2 cellular contexts compared by ENCODE assay signal in the genomic region with DNA sequence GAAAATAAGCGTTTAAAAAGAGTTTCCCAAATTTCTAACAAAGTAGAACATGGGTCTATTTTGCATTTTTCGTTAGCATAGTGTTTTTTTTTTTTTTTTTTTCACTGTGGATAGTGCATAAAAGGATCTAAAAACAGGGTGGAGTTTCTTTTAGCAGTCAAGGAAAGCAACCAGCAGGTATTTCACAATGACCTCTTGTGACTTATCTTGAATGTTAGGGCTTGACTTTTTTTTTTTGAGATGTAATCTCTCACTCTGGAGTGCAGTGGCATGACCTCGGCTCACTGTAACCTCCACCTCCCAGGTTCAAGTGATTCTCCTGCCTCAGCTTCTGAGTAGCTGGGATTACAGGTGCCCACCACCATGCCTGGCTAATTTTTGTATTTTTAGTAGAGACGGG.
TF ChIP-seq lines count a peak whose summit lies in the region.

No MANE protein-coding gene starts in this region.

TF ChIP-seq in IMR-90, 13 proteins besides CTCF, POLR2A, EP300 and RAD21:
- TF ChIP-seq CEBPB (IDR thresholded peaks at IDR 0.05; ENCODE audit: low read depth, low read length) = 0 out of 2 replicates have a peak, but pooled peaks have one; percentile 7

TF ChIP-seq in HepG2, 621 proteins besides CTCF, POLR2A, EP300 and RAD21:
- TF ChIP-seq CEBPB (IDR thresholded peaks at IDR 0.05; ENCODE audit: borderline replicate concordance, low read depth, low read length) = peak; percentile 41; the same call in 1 of the 2 replicates
